ENCODE assay signal across 1 cellular context in the genomic region with DNA sequence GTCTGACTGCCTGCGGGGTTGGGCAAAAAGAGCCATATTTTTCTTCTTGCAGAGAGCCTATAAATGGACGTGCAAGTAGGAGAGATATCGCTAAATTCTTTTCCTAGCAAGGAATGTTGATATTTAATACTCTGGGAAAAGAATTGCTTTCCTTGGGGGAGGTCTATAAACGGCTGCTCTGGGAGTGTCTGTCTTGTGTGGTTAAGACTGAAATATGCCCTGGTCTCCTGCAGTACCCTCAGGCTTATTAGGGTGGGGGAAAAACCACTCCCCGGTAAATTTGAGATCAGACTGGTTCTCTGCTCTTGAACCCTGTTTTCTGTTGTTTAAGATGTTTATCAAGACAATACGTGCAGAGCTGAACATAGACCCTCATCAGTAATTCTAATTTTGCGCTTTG.
TF ChIP-seq lines count a peak whose summit lies in the region.

No MANE protein-coding gene starts in this region.

TF ChIP-seq in GM12878, 131 proteins besides CTCF, POLR2A, EP300 and RAD21:
- TF ChIP-seq RUNX3 (IDR thresholded peaks at IDR 0.05; ENCODE audit: low read length) = 0 out of 2 replicates have a peak, but pooled peaks have one; percentile 6
- TF ChIP-seq CBX5 (IDR thresholded peaks at IDR 0.05; ENCODE audit: low read depth) = peak; percentile 98
- TF ChIP-seq KLF5 (IDR thresholded peaks at IDR 0.05; ENCODE audit: partially characterized antibody) = peak; percentile 36
TF ChIP-seq in GM12878: peak in this region for 3; not testable (repeated sequence) for 128.
